In the genomic region with DNA sequence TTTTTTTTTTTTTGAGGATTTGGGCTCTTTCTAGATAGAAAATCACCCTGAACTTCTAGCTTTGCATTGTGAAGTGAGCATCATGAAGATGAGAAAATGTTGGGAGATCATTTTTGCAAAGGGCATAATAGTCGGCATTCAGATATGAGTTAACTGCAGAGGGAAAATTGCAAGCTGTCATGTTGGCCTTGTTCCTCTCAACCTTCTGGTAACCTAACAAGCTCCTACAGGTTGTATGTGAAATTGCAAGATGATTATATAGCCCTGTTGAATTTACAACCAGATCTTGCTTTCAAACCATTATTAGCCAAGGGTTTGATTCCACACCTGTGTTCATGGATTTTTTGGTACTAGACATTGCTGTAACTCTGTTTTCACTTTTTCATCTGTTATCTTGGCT, we compare ENCODE assay signal across 8 cellular contexts. TPM values are rescaled to one million over a fixed set of nuclear protein-coding genes. Genes with fewer than 3 reads are reported as not detected.
DNase-seq lines count a peak whose midpoint lies in the region; ATAC-seq and TF ChIP-seq lines count a peak whose summit lies in the region.

No MANE protein-coding gene starts in this region.

- no peak overlapping the region for H2AFZ ChIP-seq in H9 (ENCODE audit: low read length)

- peaks cover 0 to 35% (median 9%) of the 10 kb centered on the region in 3 donors for H3K36me3 Mint-ChIP-seq in CD8-positive, alpha-beta memory T cell
- peaks cover 9 to 25% (median 17%) of the 10 kb centered on the region in 3 experiments; a peak in 6 of 7 replicates for H3K36me3 Mint-ChIP-seq in H9 (ENCODE audit: insufficient read depth in 1 of 3, low read depth in 3 of 3)

- H3K9me3 Mint-ChIP-seq in CD8-positive, alpha-beta memory T cell: no peaks in the 10 kb centered on the region
- no peaks in the 10 kb centered on the region; a peak in 1 of 5 replicates for H3K9me3 Mint-ChIP-seq in H9

- H2BK12ac ChIP-seq in H9 (ENCODE audit: insufficient read length, low read depth, low read length): no peak overlapping the region

- DNase-seq in CD8-positive, alpha-beta memory T cell: peak in 1 of 5 donors; percentile 11
- DNase-seq in H9: no peak
- peak; percentile 59 for DNase-seq in fibroblast of mammary gland (ENCODE audit: low read depth)
- DNase-seq in suprapubic skin (ENCODE audit: low spot score in 2 of 2): no peak
- DNase-seq in KG1 (lab: John Stamatoyannopoulos, UW): no peak
- DNase-seq in effector CD8-positive, alpha-beta T cell (lab: John Stamatoyannopoulos, UW): no peak

- H2AK5ac ChIP-seq in H9 (ENCODE audit: insufficient read length, low read length): no peak overlapping the region

- no peak overlapping the region for H3K14ac ChIP-seq in H9 (ENCODE audit: insufficient read depth, low read length)

- H3K36me3 ChIP-seq in CD8-positive, alpha-beta memory T cell (ENCODE audit: insufficient read depth, low read length): peaks cover 3% of the 10 kb centered on the region
- peaks cover 13% of the 10 kb centered on the region for H3K36me3 ChIP-seq in suprapubic skin

- H3T11ph ChIP-seq in H9 (ENCODE audit: low read length): no peak overlapping the region

- H3K23me2 ChIP-seq in H9 (ENCODE audit: insufficient read length, low read depth, low read length, poor library complexity, severe bottlenecking): peaks cover 13% of the 10 kb centered on the region

- no peaks in the 10 kb centered on the region for H3K27me3 ChIP-seq in CD8-positive, alpha-beta memory T cell (ENCODE audit: insufficient read depth, low read length, poor library complexity, severe bottlenecking)
- H3K27me3 ChIP-seq in H9 (ENCODE audit: insufficient read depth, low read length): no peaks in the 10 kb centered on the region
- no peaks in the 10 kb centered on the region for H3K27me3 ChIP-seq in suprapubic skin

- no CpG with 5 or more reads among the region's 1 CpG for WGBS in H9 (ENCODE audit: extremely low coverage, insufficient read length, low lambda C conversion rate)
- 36% methylated on average over 1 of the region's 1 CpG for WGBS in suprapubic skin

- H3K4me3 ChIP-seq in CD8-positive, alpha-beta memory T cell (ENCODE audit: low read length): no peak overlapping the region
- H3K4me3 ChIP-seq in fibroblast of mammary gland (ENCODE audit: control insufficient read depth, low read depth, low read length) (peak overlapping the region; percentile 82), suprapubic skin (no peak overlapping the region)

- no peak overlapping the region for H3K4ac ChIP-seq in H9 (ENCODE audit: low read depth, low read length)

- POLR2A ChIA-PET in CD8-positive, alpha-beta memory T cell (lab: Charles Lee): interaction anchor here (0.7 kb wide), 1 partner anchor 35 kb away, joined by 4 read pairs; no protein-coding TSS in a partner anchor

- H2BK15ac ChIP-seq in H9 (ENCODE audit: low read depth, low read length): no peak overlapping the region

- no peak overlapping the region for H2BK5ac ChIP-seq in H9 (ENCODE audit: insufficient read length, low read length)

- ATAC-seq in SK-N-SH treated with all-trans-retinoic acid at 6 μM for 48 hours (peak; percentile 35; the same call in 2 of the 3 replicates), GM21360 (IDR thresholded peaks at IDR 0.05; ENCODE audit: unreplicated experiment) (no peak)

- no peaks in the 10 kb centered on the region for H3K27me3 Mint-ChIP-seq in CD8-positive, alpha-beta memory T cell
- H3K27me3 Mint-ChIP-seq in H9 (ENCODE audit: low read depth): no peaks in the 10 kb centered on the region; the same call in 1 of the 2 replicates

- TF ChIP-seq EP300 in suprapubic skin (IDR thresholded peaks at IDR 0.05): no peak

- H2BK20ac ChIP-seq in H9 (ENCODE audit: low read depth, low read length, poor library complexity, severe bottlenecking): no peak overlapping the region

- H4K8ac ChIP-seq in H9 (replicated peaks; ENCODE audit: insufficient read length, low read depth, low read length): no peak overlapping the region

- no peaks in the 10 kb centered on the region for H4K20me1 ChIP-seq in H9 (ENCODE audit: control insufficient read depth, insufficient read depth, insufficient read length)

- H3K79me1 ChIP-seq in H9 (ENCODE audit: insufficient read depth, low read depth, low read length, poor library complexity, severe bottlenecking): no peaks in the 10 kb centered on the region

- no peak overlapping the region for H3K23ac ChIP-seq in H9 (ENCODE audit: insufficient read length, low read depth, low read length)

- no peak for TF ChIP-seq POLR2A in suprapubic skin (IDR thresholded peaks at IDR 0.05)

- peak; percentile 50 for TF ChIP-seq CTCF in H9 (conservative IDR thresholded peaks at IDR 0.05)
- TF ChIP-seq CTCF in fibroblast of mammary gland (conservative IDR thresholded peaks at IDR 0.05; ENCODE audit: control insufficient read depth, insufficient read depth, low read depth, low read length): peak; percentile 40
- TF ChIP-seq CTCF in suprapubic skin (IDR thresholded peaks at IDR 0.05): peak; percentile 23 to 44

- peaks cover 43% of the 10 kb centered on the region for H3K4me1 ChIP-seq in CD8-positive, alpha-beta memory T cell (ENCODE audit: insufficient read depth, low read length)
- H3K4me1 ChIP-seq in H9 (ENCODE audit: insufficient read depth, low read length) (no peaks in the 10 kb centered on the region), suprapubic skin (peaks cover 48% of the 10 kb centered on the region)

- no peaks in the 10 kb centered on the region for H3K9me3 ChIP-seq in CD8-positive, alpha-beta memory T cell (ENCODE audit: low read length)
- H3K9me3 ChIP-seq in H9 (ENCODE audit: control insufficient read depth, low read depth, low read length): no peaks in the 10 kb centered on the region
- no peaks in the 10 kb centered on the region for H3K9me3 ChIP-seq in suprapubic skin

- H3K56ac ChIP-seq in H9 (ENCODE audit: insufficient read length, low read depth, low read length): no peak overlapping the region

- CTCF ChIA-PET in CD8-positive, alpha-beta memory T cell (lab: Charles Lee): interaction anchor here (1.7 to 3.6 kb wide), 2 partner anchors 26 to 33 kb away, joined by 4 to 14 read pairs; a partner anchor contains a TSS

- H3K27ac ChIP-seq in CD8-positive, alpha-beta memory T cell (ENCODE audit: low read depth, low read length): no peak overlapping the region
- H3K27ac ChIP-seq in H9 (ENCODE audit: insufficient read length, low read depth, low read length) (no peak overlapping the region), suprapubic skin (no peak overlapping the region)

- H3K79me2 ChIP-seq in H9 (ENCODE audit: insufficient read depth, low read length): peaks cover 21% of the 10 kb centered on the region

- H4K91ac ChIP-seq in H9 (ENCODE audit: insufficient read length, low read depth, low read length): no peak overlapping the region

- no peak overlapping the region for H2BK120ac ChIP-seq in H9 (ENCODE audit: low read depth, low read length, poor library complexity, severe bottlenecking)

- H3K9ac ChIP-seq in H9 (ENCODE audit: extremely low read depth, insufficient read length, low read length): no peak overlapping the region

- H3K4me2 ChIP-seq in H9 (ENCODE audit: insufficient read depth, insufficient read length, low read length): no peak overlapping the region

- H3K27ac Mint-ChIP-seq in CD8-positive, alpha-beta memory T cell: peak overlapping the region in 7 of 8 donors; percentile 61 to 97 (median 92)
- H3K27ac Mint-ChIP-seq in H9: no peak overlapping the region; a peak in 1 of 7 replicates

- no peak overlapping the region for H4K5ac ChIP-seq in H9 (ENCODE audit: insufficient read length, low read depth, low read length)

- H3K18ac ChIP-seq in H9 (ENCODE audit: insufficient read length, low read depth, low read length): no peak overlapping the region

- H3K4me1 Mint-ChIP-seq in CD8-positive, alpha-beta memory T cell: peaks cover 55 to 64% (median 60%) of the 10 kb centered on the region in 3 donors
- H3K4me1 Mint-ChIP-seq in H9: peaks cover 18 to 19% of the 10 kb centered on the region in 2 experiments

- peak overlapping the region; percentile 57 to 98 (median 89) for H3K4me3 Mint-ChIP-seq in CD8-positive, alpha-beta memory T cell
- peak overlapping the region in 1 of 2 experiments; percentile 92; a peak in 4 of 5 replicates for H3K4me3 Mint-ChIP-seq in H9

TF ChIP-seq in SK-N-SH treated with all-trans-retinoic acid at 6 μM for 48 hours, 23 proteins besides CTCF, POLR2A, EP300 and RAD21 (continues in another document):
- TF ChIP-seq PPARA (CRISPR knock-in tag; IDR thresholded peaks at IDR 0.05; ENCODE audit: borderline replicate concordance) (no peak), CSDC2 (CRISPR knock-in tag; IDR thresholded peaks at IDR 0.05) (no peak), TOX (CRISPR knock-in tag; IDR thresholded peaks at IDR 0.05; ENCODE audit: borderline replicate concordance) (no peak), BACH2 (CRISPR knock-in tag; IDR thresholded peaks at IDR 0.05; ENCODE audit: borderline replicate concordance) (no peak), SNAI2 (CRISPR knock-in tag; IDR thresholded peaks at IDR 0.05) (no peak)
- TF ChIP-seq, protein P1, sequence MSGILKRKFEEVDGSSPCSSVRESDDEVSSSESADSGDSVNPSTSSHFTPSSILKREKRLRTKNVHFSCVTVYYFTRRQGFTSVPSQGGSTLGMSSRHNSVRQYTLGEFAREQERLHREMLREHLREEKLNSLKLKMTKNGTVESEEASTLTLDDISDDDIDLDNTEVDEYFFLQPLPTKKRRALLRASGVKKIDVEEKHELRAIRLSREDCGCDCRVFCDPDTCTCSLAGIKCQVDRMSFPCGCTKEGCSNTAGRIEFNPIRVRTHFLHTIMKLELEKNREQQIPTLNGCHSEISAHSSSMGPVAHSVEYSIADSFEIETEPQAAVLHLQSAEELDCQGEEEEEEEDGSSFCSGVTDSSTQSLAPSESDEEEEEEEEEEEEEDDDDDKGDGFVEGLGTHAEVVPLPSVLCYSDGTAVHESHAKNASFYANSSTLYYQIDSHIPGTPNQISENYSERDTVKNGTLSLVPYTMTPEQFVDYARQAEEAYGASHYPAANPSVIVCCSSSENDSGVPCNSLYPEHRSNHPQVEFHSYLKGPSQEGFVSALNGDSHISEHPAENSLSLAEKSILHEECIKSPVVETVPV (CRISPR knock-in tag; IDR thresholded peaks at IDR 0.05): no peak

RNA-seq across cellular contexts. Expression of a gene that starts 2.2 kb away (rescaled TPM):
- total RNA-seq in CD8-positive, alpha-beta memory T cell: 10 to 100 TPM; 64.1 to 69.0 TPM
- polyA plus RNA-seq in CD8-positive, alpha-beta memory T cell: 32.3 TPM
- total RNA-seq in H9 (2021): 66.2 and 69.0 TPM in 2 replicates
- 10 to 100 TPM; 38.2 to 58.2 (median 42.8) TPM for total RNA-seq in suprapubic skin

RNA-seq across cellular contexts. Expression of a gene that starts 32.7 kb away (rescaled TPM):
- 100 to 1,000 TPM; 105 TPM for total RNA-seq in CD8-positive, alpha-beta memory T cell
- 68.5 TPM for polyA plus RNA-seq in CD8-positive, alpha-beta memory T cell
- 91.2 and 92.0 TPM in 2 replicates for total RNA-seq in H9 (2021)
- total RNA-seq in suprapubic skin: 10 to 100 TPM; 49.4 to 93.1 (median 74.3) TPM

RNA-seq across cellular contexts. Expression of a gene that starts 45.4 kb away (rescaled TPM):
- 100 to 1,000 TPM in 1 of 2 experiments, 10 to 100 TPM in 1; 99.9 to 100 TPM for total RNA-seq in CD8-positive, alpha-beta memory T cell
- 109 TPM for polyA plus RNA-seq in CD8-positive, alpha-beta memory T cell
- total RNA-seq in H9 (2021) (118 and 125 TPM in 2 replicates), suprapubic skin (10 to 100 TPM; 52.7 to 76.9 (median 63.6) TPM)

RNA-seq across cellular contexts. Expression of a gene that starts 53.9 kb away (rescaled TPM):
- total RNA-seq in CD8-positive, alpha-beta memory T cell: 1,000 to 10,000 TPM; 1,242 to 1,292 TPM
- polyA plus RNA-seq in CD8-positive, alpha-beta memory T cell: 1,119 TPM
- total RNA-seq in H9 (2021) (1,617 and 1,618 TPM in 2 replicates), suprapubic skin (1,000 to 10,000 TPM in 3 of 4 donors, 100 to 1,000 TPM in 1; 864 to 1,286 (median 1,238) TPM)

RNA-seq across cellular contexts. Expression of a gene that starts 55.0 kb away (rescaled TPM):
- total RNA-seq in CD8-positive, alpha-beta memory T cell: 10 to 100 TPM; 50.5 to 55.3 TPM
- 17.2 TPM for polyA plus RNA-seq in CD8-positive, alpha-beta memory T cell
- 35.1 and 36.0 TPM in 2 replicates for total RNA-seq in H9 (2021)
- total RNA-seq in suprapubic skin: 10 to 100 TPM; 15.4 to 26.6 (median 16.9) TPM

Comparison
In these comparisons a context has a peak if more than half of its experiments do, and no peak if none do; other contexts are left out.
1. H3K27ac Mint-ChIP-seq: peak in CD8-positive, alpha-beta memory T cell (7 of 8); none in H9 (0 of 3).
2. Peak in every context shown above with its lines, with median percentiles within 50 percentile points of each other: CTCF ChIP-seq.